ENCODE assay signal across 22 cellular contexts in genomic region chr6:51513891-51514290, GRCh38.
DNase-seq lines count a peak whose midpoint lies in the region; ATAC-seq and TF ChIP-seq lines count a peak whose summit lies in the region.
"Had no signal": no experiment of that assay in that cellular context is flagged by ENCODE, and none has a peak within 500 bp of the region (broad histone marks: within the 10 kb centered on the region; RNA-seq: fewer than 3 reads in every experiment).

No MANE protein-coding gene starts in this region.

- CTCF ChIA-PET in activated CD8-positive, alpha-beta T cell treated with anti-CD3 and anti-CD28 coated beads for 36 hours (lab: Charles Lee), result no interaction called here

- H3K4me3 Mint-ChIP-seq in brain (peak overlapping the region in 3 of 5 experiments; percentile 22 to 66 (median 61)), neural crest cell (peak overlapping the region; percentile 60)
- H3K4me3 Mint-ChIP-seq in activated T-helper 1 cell treated with anti-CD3 and anti-CD28 coated beads, Interleukin-12 subunit alpha, Interleukin-12 subunit beta, Interleukin-2, Interleukin-4 antibody, amounts not matched to agents 30 ng/mL and 10 ng/mL and 1 ng/mL, durations not matched to agents 14 hours and 24 hours and 36 hours, result no peak overlapping the region
- H3K4me3 Mint-ChIP-seq in activated CD8-positive, alpha-beta T cell treated with anti-CD3 and anti-CD28 coated beads for 36 hours, result no peak overlapping the region
- H3K4me3 Mint-ChIP-seq: activated naive CD4-positive, alpha-beta T cell treated with anti-CD3 and anti-CD28 coated beads, Interleukin-2, amount 50 U/mL, for 24 hours; CD14-positive monocyte; stimulated activated naive B cell treated with anti-CD40 and anti-IgM and Interleukin-4, amounts not matched to agents 10 μg/mL and 1 μg/mL and 100 μg/mL, for 72 hours had no signal

- no peak for ATAC-seq in activated CD8-positive, alpha-beta T cell treated with anti-CD3 and anti-CD28 coated beads for 36 hours
- ATAC-seq: K562; left lobe of liver; psoas muscle; stimulated activated naive B cell treated with anti-CD40 and anti-IgM and Interleukin-4, amounts not matched to agents 10 μg/mL and 1 μg/mL and 100 μg/mL, for 72 hours had no signal

- intact Hi-C loops in activated T-helper 1 cell treated with anti-CD3 and anti-CD28 coated beads, Interleukin-12 subunit alpha, Interleukin-12 subunit beta, Interleukin-2, Interleukin-4 antibody, amounts not matched to agents 30 ng/mL and 10 ng/mL and 1 ng/mL, durations not matched to agents 14 hours and 24 hours and 36 hours (cut with micrococcal nuclease), result no loop called here
- intact Hi-C loops in activated CD8-positive, alpha-beta T cell treated with anti-CD3 and anti-CD28 coated beads for 36 hours (cut with micrococcal nuclease), result no loop called here

- H3K36me3 Mint-ChIP-seq in brain (no peaks in the 10 kb centered on the region), neural crest cell (ENCODE audit: low read depth) (peaks cover 11% of the 10 kb centered on the region)
- H3K36me3 Mint-ChIP-seq in activated T-helper 1 cell treated with anti-CD3 and anti-CD28 coated beads, Interleukin-12 subunit alpha, Interleukin-12 subunit beta, Interleukin-2, Interleukin-4 antibody, amounts not matched to agents 30 ng/mL and 10 ng/mL and 1 ng/mL, durations not matched to agents 14 hours and 24 hours and 36 hours (ENCODE audit: low read depth), result no peaks in the 10 kb centered on the region
- H3K36me3 Mint-ChIP-seq in activated CD8-positive, alpha-beta T cell treated with anti-CD3 and anti-CD28 coated beads for 36 hours (ENCODE audit: low read depth), result no peaks in the 10 kb centered on the region
- H3K36me3 Mint-ChIP-seq: activated naive CD4-positive, alpha-beta T cell treated with anti-CD3 and anti-CD28 coated beads, Interleukin-2, amount 50 U/mL, for 24 hours; CD14-positive monocyte; stimulated activated naive B cell treated with anti-CD40 and anti-IgM and Interleukin-4, amounts not matched to agents 10 μg/mL and 1 μg/mL and 100 μg/mL, for 72 hours had no signal

- peak; percentile 58 for DNase-seq in DMS53 treated with DMSO at 0.1 percent for 48 hours (lab: John Stamatoyannopoulos, UW; ENCODE audit: unreplicated experiment)
- DNase-seq in glomerular visceral epithelial cell (ENCODE audit: extremely low spot score), result peak; percentile 58
- no peak for DNase-seq in neural crest cell (ENCODE audit: low read depth, low spot score)
- DNase-seq in activated T-helper 1 cell treated with anti-CD3 and anti-CD28 coated beads, Interleukin-12 subunit alpha, Interleukin-12 subunit beta, Interleukin-2, Interleukin-4 antibody, amounts not matched to agents 30 ng/mL and 10 ng/mL and 1 ng/mL, durations not matched to agents 14 hours and 24 hours and 36 hours (ENCODE audit: low spot score), result no peak
- no peak for DNase-seq in GF-D8 (lab: John Stamatoyannopoulos, UW)
- no peak for DNase-seq in activated CD8-positive, alpha-beta T cell treated with anti-CD3 and anti-CD28 coated beads for 36 hours
- no peak for DNase-seq in T-helper 9 cell
- DNase-seq: activated CD4-positive, alpha-beta T cell treated with anti-CD3 and anti-CD28 coated beads for 48 hours; brain microvascular endothelial cell; dermis blood vessel endothelial cell; DMS79; H7; NCI-H2029; NCI-H446 treated with DMSO at 0.1 percent for 48 hours; psoas muscle; stimulated activated CD4-positive, alpha-beta T cell treated with anti-CD3 and anti-CD28 coated beads, Interleukin-12 subunit alpha, Interleukin-12 subunit beta, amount 100 ng/mL, for 4 hours; stimulated activated naive B cell treated with anti-CD40 and anti-IgM and Interleukin-4, amounts not matched to agents 10 μg/mL and 1 μg/mL and 100 μg/mL, for 72 hours had no signal

- H3K27ac Mint-ChIP-seq in brain (peak overlapping the region in 3 of 5 experiments; percentile 70 to 92 (median 88)), neural crest cell (ENCODE audit: unreplicated experiment) (peak overlapping the region; percentile 91)
- H3K27ac Mint-ChIP-seq in activated T-helper 1 cell treated with anti-CD3 and anti-CD28 coated beads, Interleukin-12 subunit alpha, Interleukin-12 subunit beta, Interleukin-2, Interleukin-4 antibody, amounts not matched to agents 30 ng/mL and 10 ng/mL and 1 ng/mL, durations not matched to agents 14 hours and 24 hours and 36 hours, result no peak overlapping the region
- H3K27ac Mint-ChIP-seq in activated CD8-positive, alpha-beta T cell treated with anti-CD3 and anti-CD28 coated beads for 36 hours, result no peak overlapping the region
- H3K27ac Mint-ChIP-seq: activated naive CD4-positive, alpha-beta T cell treated with anti-CD3 and anti-CD28 coated beads, Interleukin-2, amount 50 U/mL, for 24 hours; CD14-positive monocyte; stimulated activated naive B cell treated with anti-CD40 and anti-IgM and Interleukin-4, amounts not matched to agents 10 μg/mL and 1 μg/mL and 100 μg/mL, for 72 hours had no signal

- H3K27me3 Mint-ChIP-seq in brain (peaks cover 16% of the 10 kb centered on the region), neural crest cell (ENCODE audit: low read depth) (no peaks in the 10 kb centered on the region)
- H3K27me3 Mint-ChIP-seq in activated T-helper 1 cell treated with anti-CD3 and anti-CD28 coated beads, Interleukin-12 subunit alpha, Interleukin-12 subunit beta, Interleukin-2, Interleukin-4 antibody, amounts not matched to agents 30 ng/mL and 10 ng/mL and 1 ng/mL, durations not matched to agents 14 hours and 24 hours and 36 hours (ENCODE audit: insufficient read depth), result no peaks in the 10 kb centered on the region
- no peaks in the 10 kb centered on the region for H3K27me3 Mint-ChIP-seq in activated CD8-positive, alpha-beta T cell treated with anti-CD3 and anti-CD28 coated beads for 36 hours
- H3K27me3 Mint-ChIP-seq: activated naive CD4-positive, alpha-beta T cell treated with anti-CD3 and anti-CD28 coated beads, Interleukin-2, amount 50 U/mL, for 24 hours; stimulated activated naive B cell treated with anti-CD40 and anti-IgM and Interleukin-4, amounts not matched to agents 10 μg/mL and 1 μg/mL and 100 μg/mL, for 72 hours had no signal

- H3K9me3 Mint-ChIP-seq in brain, result peaks cover 5 to 14% (median 6%) of the 10 kb centered on the region in 5 experiments
- H3K9me3 Mint-ChIP-seq in neural crest cell, result peaks cover 9% of the 10 kb centered on the region
- H3K9me3 Mint-ChIP-seq in activated T-helper 1 cell treated with anti-CD3 and anti-CD28 coated beads, Interleukin-12 subunit alpha, Interleukin-12 subunit beta, Interleukin-2, Interleukin-4 antibody, amounts not matched to agents 30 ng/mL and 10 ng/mL and 1 ng/mL, durations not matched to agents 14 hours and 24 hours and 36 hours, result no peaks in the 10 kb centered on the region
- peaks cover 8% of the 10 kb centered on the region for H3K9me3 Mint-ChIP-seq in activated CD8-positive, alpha-beta T cell treated with anti-CD3 and anti-CD28 coated beads for 36 hours

- TF ChIP-seq CTCF in brain (conservative IDR thresholded peaks at IDR 0.05) (no peak), neural crest cell (conservative IDR thresholded peaks at IDR 0.05) (no peak)
- TF ChIP-seq CTCF in activated CD8-positive, alpha-beta T cell treated with anti-CD3 and anti-CD28 coated beads for 36 hours (IDR thresholded peaks at IDR 0.05), result no peak

- H3K4me1 Mint-ChIP-seq in brain, result peaks cover 25% of the 10 kb centered on the region
- H3K4me1 Mint-ChIP-seq in neural crest cell, result peaks cover 48% of the 10 kb centered on the region
- H3K4me1 Mint-ChIP-seq in activated T-helper 1 cell treated with anti-CD3 and anti-CD28 coated beads, Interleukin-12 subunit alpha, Interleukin-12 subunit beta, Interleukin-2, Interleukin-4 antibody, amounts not matched to agents 30 ng/mL and 10 ng/mL and 1 ng/mL, durations not matched to agents 14 hours and 24 hours and 36 hours (ENCODE audit: low read depth), result no peaks in the 10 kb centered on the region
- no peaks in the 10 kb centered on the region for H3K4me1 Mint-ChIP-seq in activated CD8-positive, alpha-beta T cell treated with anti-CD3 and anti-CD28 coated beads for 36 hours (ENCODE audit: low read depth)
- H3K4me1 Mint-ChIP-seq: activated naive CD4-positive, alpha-beta T cell treated with anti-CD3 and anti-CD28 coated beads, Interleukin-2, amount 50 U/mL, for 24 hours; CD14-positive monocyte; stimulated activated naive B cell treated with anti-CD40 and anti-IgM and Interleukin-4, amounts not matched to agents 10 μg/mL and 1 μg/mL and 100 μg/mL, for 72 hours had no signal

- POLR2A ChIA-PET in activated CD8-positive, alpha-beta T cell treated with anti-CD3 and anti-CD28 coated beads for 36 hours (lab: Charles Lee), result no interaction called here

Comparison
In these comparisons a context has a peak if more than half of its experiments do, and no peak if none do; other contexts are left out.
1. DNase-seq: peak in DMS53 treated with DMSO at 0.1 percent for 48 hours (single experiment) and glomerular visceral epithelial cell (single experiment); none in neural crest cell (single experiment), activated T-helper 1 cell treated with anti-CD3 and anti-CD28 coated beads, Interleukin-12 subunit alpha, Interleukin-12 subunit beta, Interleukin-2, Interleukin-4 antibody, amounts not matched to agents 30 ng/mL and 10 ng/mL and 1 ng/mL, durations not matched to agents 14 hours and 24 hours and 36 hours (single experiment), GF-D8 (single experiment), activated CD8-positive, alpha-beta T cell treated with anti-CD3 and anti-CD28 coated beads for 36 hours (single experiment) and T-helper 9 cell (single experiment).
2. H3K27ac Mint-ChIP-seq: peak in brain (3 of 5) and neural crest cell (single experiment); none in activated T-helper 1 cell treated with anti-CD3 and anti-CD28 coated beads, Interleukin-12 subunit alpha, Interleukin-12 subunit beta, Interleukin-2, Interleukin-4 antibody, amounts not matched to agents 30 ng/mL and 10 ng/mL and 1 ng/mL, durations not matched to agents 14 hours and 24 hours and 36 hours (single experiment) and activated CD8-positive, alpha-beta T cell treated with anti-CD3 and anti-CD28 coated beads for 36 hours (single experiment).
3. H3K4me3 Mint-ChIP-seq: peak in brain (3 of 5) and neural crest cell (single experiment); none in activated T-helper 1 cell treated with anti-CD3 and anti-CD28 coated beads, Interleukin-12 subunit alpha, Interleukin-12 subunit beta, Interleukin-2, Interleukin-4 antibody, amounts not matched to agents 30 ng/mL and 10 ng/mL and 1 ng/mL, durations not matched to agents 14 hours and 24 hours and 36 hours (single experiment) and activated CD8-positive, alpha-beta T cell treated with anti-CD3 and anti-CD28 coated beads for 36 hours (single experiment).